12 cellular contexts compared by ENCODE assay signal in the genomic region with DNA sequence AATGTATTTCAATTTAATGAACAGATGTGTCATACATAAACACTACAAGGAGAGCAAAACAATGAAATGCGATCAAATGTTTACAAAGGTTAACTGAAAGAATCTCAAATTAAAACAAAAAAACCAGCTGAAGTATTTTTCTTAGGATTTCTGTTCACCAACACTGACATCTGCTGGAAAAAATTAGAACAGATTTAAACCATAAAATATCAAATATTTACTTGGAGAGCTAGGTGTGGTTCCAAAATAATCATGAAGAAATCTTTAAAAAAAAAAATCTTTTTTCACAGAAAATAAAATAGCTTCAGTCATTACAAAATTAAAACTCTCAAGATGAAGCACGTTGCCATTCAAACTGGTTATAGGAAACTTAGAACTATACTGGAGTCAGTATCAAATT. TPM values are rescaled to one million over a fixed set of nuclear protein-coding genes. Genes with fewer than 3 reads are reported as not detected.
DNase-seq lines count a peak whose midpoint lies in the region; ATAC-seq and TF ChIP-seq lines count a peak whose summit lies in the region.
"Had no signal": no experiment of that assay in that cellular context is flagged by ENCODE, and none has a peak within 500 bp of the region (broad histone marks: within the 10 kb centered on the region; RNA-seq: fewer than 3 reads in every experiment).

No MANE protein-coding gene starts in this region.

- H3K27ac ChIP-seq in dorsolateral prefrontal cortex (peak overlapping the region in 1 of 59 donors; percentile 34), prostate gland (peak overlapping the region; percentile 70 to 81)
- H3K27ac ChIP-seq: spleen had no signal

- ATAC-seq in HG02588 (IDR thresholded peaks at IDR 0.05; ENCODE audit: unreplicated experiment): no peak

- peaks cover 0 to 4% of the 10 kb centered on the region in 2 donors for H3K36me3 ChIP-seq in prostate gland

- peak in 54 of 56 donors; percentile 10 to 68 (median 50) for TF ChIP-seq CTCF in dorsolateral prefrontal cortex (IDR thresholded peaks at IDR 0.05 in 54 of 56, conservative IDR thresholded peaks at IDR 0.05 in 2 of 56; ENCODE audit: low read depth in 1 of 56, partially characterized antibody in 56 of 56)
- TF ChIP-seq CTCF in prostate gland (IDR thresholded peaks at IDR 0.05): peak in 3 of 4 experiments; percentile 38 to 60 (median 44)

- intact Hi-C loops in dorsolateral prefrontal cortex (cut with DNase I) (no loop called here), prostate gland (cut with DNase I) (loop anchor here (10.0 kb wide), 1 partner anchor 249 kb away; no protein-coding TSS in a partner anchor)

- H3K4me3 ChIP-seq in dorsolateral prefrontal cortex: no peak overlapping the region
- H3K4me3 ChIP-seq in prostate gland: no peak overlapping the region
- H3K4me3 ChIP-seq: HAP-1, spleen had no signal

- no peaks in the 10 kb centered on the region for H3K9me3 ChIP-seq in prostate gland
- H3K9me3 ChIP-seq: HAP-1, spleen had no signal

- H3K4me1 ChIP-seq in prostate gland (replicated peaks): peaks cover 8% of the 10 kb centered on the region
- H3K4me1 ChIP-seq: HAP-1 had no signal

- H3K27me3 ChIP-seq in dorsolateral prefrontal cortex (no peaks in the 10 kb centered on the region), prostate gland (replicated peaks; ENCODE audit: insufficient read depth) (no peaks in the 10 kb centered on the region)
- H3K27me3 ChIP-seq: spleen had no signal

- WGBS in prostate gland: 21% methylated on average over 2 of the region's 2 CpGs

- DNase-seq in DMS53 (lab: John Stamatoyannopoulos, UW): peak; percentile 3
- DNase-seq in DMS53 treated with DMSO at 0.1 percent for 48 hours (lab: John Stamatoyannopoulos, UW; ENCODE audit: unreplicated experiment): no peak
- DNase-seq in NCI-H2171 (lab: John Stamatoyannopoulos, UW): peak; percentile 18
- no peak for DNase-seq in dorsolateral prefrontal cortex
- DNase-seq in prostate gland (ENCODE audit: low spot score): no peak
- DNase-seq in NCI-H128 (lab: John Stamatoyannopoulos, UW; ENCODE audit: unreplicated experiment): no peak
- DNase-seq in activated CD4-positive, alpha-beta T cell treated with anti-CD3 and anti-CD28 coated beads, Interleukin-2, amount 50 U/mL, for 48 hours: no peak
- DNase-seq: caudate nucleus, SHP77, spleen had no signal

- TF ChIP-seq POLR2A in prostate gland (IDR thresholded peaks at IDR 0.05): no peak

RNA-seq across cellular contexts. Expression of a gene that starts 13.8 kb away (rescaled TPM):
- total RNA-seq in dorsolateral prefrontal cortex (10 to 100 TPM; 27.6 to 60.1 (median 44.0) TPM), prostate gland (100 to 1,000 TPM in 1 of 2 donors, 10 to 100 TPM in 1; 63.7 to 121 TPM)

Comparison
In these comparisons a context has a peak if more than half of its experiments do, and no peak if none do; other contexts are left out.
1. DNase-seq: peak in DMS53 (single experiment) and NCI-H2171 (single experiment); none in DMS53 treated with DMSO at 0.1 percent for 48 hours (single experiment), dorsolateral prefrontal cortex (0 of 10), prostate gland (single experiment), NCI-H128 (single experiment) and activated CD4-positive, alpha-beta T cell treated with anti-CD3 and anti-CD28 coated beads, Interleukin-2, amount 50 U/mL, for 48 hours (0 of 2).